1 cellular context compared by ENCODE assay signal in the genomic region with DNA sequence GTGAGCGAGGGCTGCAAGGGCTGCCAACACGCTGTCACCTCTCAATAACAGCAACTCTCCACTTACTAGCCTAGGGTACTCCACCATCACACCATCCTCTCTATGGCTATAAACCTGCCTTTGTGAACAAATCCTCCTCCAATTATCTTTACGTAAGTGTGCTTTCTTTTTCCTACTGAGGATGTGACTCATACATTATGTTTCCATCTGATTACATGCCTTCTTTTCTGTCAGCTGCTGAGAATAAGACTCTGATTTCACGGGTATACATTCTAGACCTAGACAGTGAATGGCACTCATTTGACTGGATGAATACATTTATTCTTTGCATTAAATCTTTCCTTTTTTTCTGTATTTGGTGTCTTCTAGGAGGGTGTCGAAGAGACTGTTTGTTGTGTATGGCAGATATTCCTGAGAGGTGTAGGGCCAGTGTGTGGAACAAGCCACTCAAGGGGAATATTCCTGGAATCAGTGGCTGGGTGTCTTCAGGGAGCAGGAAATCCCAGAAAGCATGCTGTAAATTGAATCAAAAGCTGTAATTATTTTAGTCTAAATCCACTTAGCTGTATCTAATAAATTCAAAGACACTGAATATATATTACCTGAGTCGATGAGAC.
A peak's percentile ranks its signal among the peaks of the same experiment; 100 is the strongest.
TF ChIP-seq lines count a peak whose summit lies in the region.

No MANE protein-coding gene starts in this region.

TF ChIP-seq in endothelial cell of umbilical vein, 7 proteins besides CTCF, POLR2A, EP300 and RAD21:
- TF ChIP-seq FOS (IDR thresholded peaks at IDR 0.05; ENCODE audit: borderline replicate concordance, insufficient read depth, low read length) (peak; percentile 46), MYC (IDR thresholded peaks at IDR 0.05; ENCODE audit: low read depth, low read length) (no peak), JUN (IDR thresholded peaks at IDR 0.05; ENCODE audit: borderline replicate concordance, insufficient read depth, insufficient read length, low read depth) (peak; percentile 98), POLR2AphosphoS5 (IDR thresholded peaks at IDR 0.05; ENCODE audit: insufficient read depth, low read depth, low read length) (peak; percentile 36), GATA2 (IDR thresholded peaks at IDR 0.05; ENCODE audit: insufficient read depth, insufficient read length, low read depth, low read length) (peak; percentile 64), EZH2 (IDR thresholded peaks at IDR 0.05; ENCODE audit: borderline replicate concordance, low read depth, low read length, severe bottlenecking) (no peak)
- TF ChIP-seq, protein P1, sequence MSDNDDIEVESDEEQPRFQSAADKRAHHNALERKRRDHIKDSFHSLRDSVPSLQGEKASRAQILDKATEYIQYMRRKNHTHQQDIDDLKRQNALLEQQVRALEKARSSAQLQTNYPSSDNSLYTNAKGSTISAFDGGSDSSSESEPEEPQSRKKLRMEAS (IDR thresholded peaks at IDR 0.05; ENCODE audit: insufficient read depth, insufficient read length) = no peak
